19 cellular contexts compared by ENCODE assay signal in the genomic region with DNA sequence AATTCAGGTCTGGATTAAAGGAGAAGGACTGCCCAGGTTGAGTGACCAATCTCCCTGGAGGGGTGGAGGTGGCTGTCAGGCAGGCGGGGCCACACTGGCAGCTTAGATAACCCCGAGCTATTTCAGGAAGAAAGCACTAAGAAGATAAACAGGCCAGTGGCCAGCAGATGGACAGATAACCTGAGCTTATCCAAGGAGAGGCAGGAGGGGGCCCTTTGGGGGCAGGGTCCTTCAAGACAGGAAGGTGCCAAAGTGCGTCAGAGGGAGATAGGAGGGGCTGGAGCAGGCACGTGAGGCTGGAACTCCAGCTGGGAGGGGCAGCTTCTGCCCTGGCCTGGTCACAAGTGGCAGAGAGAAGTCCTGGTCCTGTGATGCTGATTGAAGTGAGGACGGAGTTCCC. TPM values are rescaled to one million over a fixed set of nuclear protein-coding genes. Genes with fewer than 3 reads are reported as not detected.
DNase-seq lines count a peak whose midpoint lies in the region; ATAC-seq and TF ChIP-seq lines count a peak whose summit lies in the region.
"Had no signal": no experiment of that assay in that cellular context is flagged by ENCODE, and none has a peak within 500 bp of the region (broad histone marks: within the 10 kb centered on the region; RNA-seq: fewer than 3 reads in every experiment).

No MANE protein-coding gene starts in this region.

- no peak overlapping the region for H3K4ac ChIP-seq in neuronal stem cell (ENCODE audit: low read length)

- H3K4me1 Mint-ChIP-seq in GM23338: peaks cover 18% of the 10 kb centered on the region
- H3K4me1 Mint-ChIP-seq in activated CD8-positive, alpha-beta T cell treated with anti-CD3 and anti-CD28 coated beads for 36 hours (ENCODE audit: low read depth): no peaks in the 10 kb centered on the region

- no peaks in the 10 kb centered on the region for H3K27me3 ChIP-seq in GM23338 (ENCODE audit: insufficient read depth)
- H3K27me3 ChIP-seq in WERI-Rb-1 (ENCODE audit: insufficient read depth, low read depth, severe bottlenecking): no peaks in the 10 kb centered on the region
- H3K27me3 ChIP-seq in heart left ventricle: no peaks in the 10 kb centered on the region
- H3K27me3 ChIP-seq in neuronal stem cell (ENCODE audit: control insufficient read depth in 3 of 3, insufficient read depth in 3 of 3, low read depth in 1 of 3, low read length in 3 of 3): peaks cover 0 to 6% (median 0%) of the 10 kb centered on the region in 3 experiments
- H3K27me3 ChIP-seq: vagina had no signal

- H3K9me3 ChIP-seq in WERI-Rb-1 (ENCODE audit: severe bottlenecking) (no peaks in the 10 kb centered on the region), heart left ventricle (no peaks in the 10 kb centered on the region), neuronal stem cell (replicated peaks in 1 of 2; ENCODE audit: control insufficient read depth in 2 of 2, insufficient read depth in 1 of 2, low read depth in 1 of 2, low read length in 2 of 2) (peaks cover 0 to 7% of the 10 kb centered on the region in 2 donors)
- H3K9me3 ChIP-seq: vagina had no signal

- no peaks in the 10 kb centered on the region for H4K20me1 ChIP-seq in GM23338 (replicated peaks; ENCODE audit: insufficient read depth)

- no peak overlapping the region for H3K27ac Mint-ChIP-seq in GM23338
- no peak overlapping the region for H3K27ac Mint-ChIP-seq in activated CD8-positive, alpha-beta T cell treated with anti-CD3 and anti-CD28 coated beads for 36 hours
- H3K27ac Mint-ChIP-seq: progenitor cell of endocrine pancreas; stimulated activated naive CD8-positive, alpha-beta T cell treated with anti-CD3 and anti-CD28 coated beads, Interleukin-15, Interleukin-2, amounts not matched to agents 100 ng/mL and 50 ng/mL, for 24 hours had no signal

- peaks cover 12% of the 10 kb centered on the region for H3K4me1 ChIP-seq in GM23338 (ENCODE audit: insufficient read depth)
- peaks cover 0 to 32% (median 21%) of the 10 kb centered on the region in 12 donors for H3K4me1 ChIP-seq in heart left ventricle
- peaks cover 19% of the 10 kb centered on the region in 2 donors for H3K4me1 ChIP-seq in neuronal stem cell (ENCODE audit: control insufficient read depth in 2 of 2, insufficient read depth in 1 of 2, low read depth in 1 of 2, low read length in 2 of 2)
- H3K4me1 ChIP-seq: vagina had no signal

- H2BK120ac ChIP-seq in neuronal stem cell (ENCODE audit: low read depth, low read length): no peak overlapping the region

- H2BK5ac ChIP-seq in neuronal stem cell (ENCODE audit: low read length): no peak overlapping the region

- H3K4me3 ChIP-seq in GM23338: no peak overlapping the region
- H3K4me3 ChIP-seq in WERI-Rb-1 (ENCODE audit: low read depth, low read length): peak overlapping the region; percentile 13; the same call in 1 of the 2 replicates
- H3K4me3 ChIP-seq in heart left ventricle: no peak overlapping the region
- no peak overlapping the region for H3K4me3 ChIP-seq in neuronal stem cell (ENCODE audit: low read length in 2 of 2)
- H3K4me3 ChIP-seq: vagina had no signal

- H3K36me3 Mint-ChIP-seq in GM23338 (ENCODE audit: low read depth): no peaks in the 10 kb centered on the region; the same call in 2 of the 3 replicates
- H3K36me3 Mint-ChIP-seq in activated CD8-positive, alpha-beta T cell treated with anti-CD3 and anti-CD28 coated beads for 36 hours (ENCODE audit: low read depth): no peaks in the 10 kb centered on the region

- H3K79me2 ChIP-seq in GM23338 (replicated peaks; ENCODE audit: insufficient read depth): no peaks in the 10 kb centered on the region

- no peaks in the 10 kb centered on the region for H3K9me2 ChIP-seq in GM23338 (ENCODE audit: insufficient read depth)

- H4K8ac ChIP-seq in neuronal stem cell (ENCODE audit: low read depth, low read length): no peak overlapping the region

- no peak for TF ChIP-seq POLR2A in heart left ventricle (IDR thresholded peaks at IDR 0.05)

- no peak for TF ChIP-seq CTCF in GM23338 (conservative IDR thresholded peaks at IDR 0.05; ENCODE audit: low read depth in 2 of 2)
- TF ChIP-seq CTCF in WERI-Rb-1 (IDR thresholded peaks at IDR 0.05; ENCODE audit: low read depth, low read length): no peak
- no peak for TF ChIP-seq CTCF in heart left ventricle (IDR thresholded peaks at IDR 0.05)
- TF ChIP-seq CTCF in activated CD8-positive, alpha-beta T cell treated with anti-CD3 and anti-CD28 coated beads for 36 hours (IDR thresholded peaks at IDR 0.05): no peak

- H2BK12ac ChIP-seq in neuronal stem cell (ENCODE audit: low read length): peak overlapping the region; percentile 33

- H2AK5ac ChIP-seq in neuronal stem cell (ENCODE audit: low read depth, low read length): peak overlapping the region; percentile 79

- H3K4me2 ChIP-seq in GM23338: no peak overlapping the region
- H3K4me2 ChIP-seq in neuronal stem cell (ENCODE audit: insufficient read depth, low read length, poor library complexity, severe bottlenecking): no peak overlapping the region

- H3K27ac ChIP-seq in GM23338 (ENCODE audit: low read depth) (no peak overlapping the region), WERI-Rb-1 (peak overlapping the region; percentile 80), heart left ventricle (peak overlapping the region in 7 of 12 donors; percentile 17 to 67 (median 44)), neuronal stem cell (replicated peaks; ENCODE audit: low read length) (no peak overlapping the region)
- H3K27ac ChIP-seq: vagina had no signal

- no peak overlapping the region for H3K23ac ChIP-seq in neuronal stem cell (ENCODE audit: low read depth, low read length, poor library complexity)

- POLR2A ChIA-PET in activated CD8-positive, alpha-beta T cell treated with anti-CD3 and anti-CD28 coated beads for 36 hours (lab: Charles Lee): no interaction called here

- no peak overlapping the region for H3K9ac ChIP-seq in neuronal stem cell (ENCODE audit: low read depth, low read length, poor library complexity)

- H3F3A ChIP-seq in GM23338 (replicated peaks; ENCODE audit: low read depth): no peaks in the 10 kb centered on the region

- ATAC-seq in GM23338: peak; percentile 18; the same call in 1 of the 3 replicates
- peak; percentile 33 to 75 (median 72) for ATAC-seq in heart left ventricle
- ATAC-seq in HG03354 (IDR thresholded peaks at IDR 0.05; ENCODE audit: poor library complexity, severe bottlenecking, unreplicated experiment): no peak
- no peak for ATAC-seq in activated CD8-positive, alpha-beta T cell treated with anti-CD3 and anti-CD28 coated beads for 36 hours
- ATAC-seq: activated CD4-positive, CD25-positive, alpha-beta regulatory T cell treated with anti-CD3 and anti-CD28 coated beads, Interleukin-2, amount 50 U/mL, for 24 hours had no signal

- no peak overlapping the region for H4K91ac ChIP-seq in neuronal stem cell (ENCODE audit: low read depth, low read length, poor library complexity)

- intact Hi-C loops in heart left ventricle (cut with DNase I): loop anchor here in 4 of 10 donors (2.0 to 10.0 kb wide), 4 partner anchors 35 to 81 kb away; no protein-coding TSS in a partner anchor
- intact Hi-C loops in activated CD8-positive, alpha-beta T cell treated with anti-CD3 and anti-CD28 coated beads for 36 hours (cut with micrococcal nuclease): no loop called here

- DNase-seq in GM23338 (ENCODE audit: low spot score) (no peak), WERI-Rb-1 (peak; percentile 97), heart left ventricle (peak in 4 of 5 donors; percentile 54 to 83 (median 58)), neuronal stem cell (ENCODE audit: low spot score) (no peak), NCI-H69 (lab: John Stamatoyannopoulos, UW) (no peak), SKM-1 (lab: John Stamatoyannopoulos, UW; ENCODE audit: unreplicated experiment) (no peak)
- DNase-seq in activated CD8-positive, alpha-beta T cell treated with anti-CD3 and anti-CD28 coated beads for 36 hours: no peak
- DNase-seq: activated gamma-delta T cell treated with Interleukin-2 at 50 U/mL for 16 hours; aorta; cortex of kidney; Kasumi-1; NCI-H1436 treated with DMSO at 0.1 percent for 48 hours; NCI-H446; stimulated activated CD4-positive, alpha-beta T cell treated with anti-CD3 and anti-CD28 coated beads, Interleukin-12 subunit alpha, Interleukin-12 subunit beta, amount 100 ng/mL, for 4 hours had no signal

- CTCF ChIA-PET in activated CD8-positive, alpha-beta T cell treated with anti-CD3 and anti-CD28 coated beads for 36 hours (lab: Charles Lee): no interaction called here

- no peaks in the 10 kb centered on the region; the same call in 2 of the 3 replicates for H3K9me3 Mint-ChIP-seq in GM23338
- H3K9me3 Mint-ChIP-seq in activated CD8-positive, alpha-beta T cell treated with anti-CD3 and anti-CD28 coated beads for 36 hours: no peaks in the 10 kb centered on the region
- H3K9me3 Mint-ChIP-seq: stimulated activated naive CD8-positive, alpha-beta T cell treated with anti-CD3 and anti-CD28 coated beads, Interleukin-15, Interleukin-2, amounts not matched to agents 100 ng/mL and 50 ng/mL, for 24 hours had no signal

- peaks cover 3% of the 10 kb centered on the region for H3K79me1 ChIP-seq in neuronal stem cell (ENCODE audit: low read depth, low read length)

- peak overlapping the region; percentile 47 for H3K14ac ChIP-seq in neuronal stem cell (ENCODE audit: low read length)

- peaks cover 7% of the 10 kb centered on the region for H3K27me3 Mint-ChIP-seq in GM23338 (ENCODE audit: insufficient read depth, low read depth, poor library complexity)
- peaks cover 2% of the 10 kb centered on the region for H3K27me3 Mint-ChIP-seq in activated CD8-positive, alpha-beta T cell treated with anti-CD3 and anti-CD28 coated beads for 36 hours
- H3K27me3 Mint-ChIP-seq: progenitor cell of endocrine pancreas; stimulated activated naive CD8-positive, alpha-beta T cell treated with anti-CD3 and anti-CD28 coated beads, Interleukin-15, Interleukin-2, amounts not matched to agents 100 ng/mL and 50 ng/mL, for 24 hours had no signal

- H2AFZ ChIP-seq in GM23338 (0 out of 2 replicates have a peak overlapping the region, but pooled peaks have one; percentile 14), neuronal stem cell (ENCODE audit: low read length) (peak overlapping the region; percentile 50)

- H3K18ac ChIP-seq in neuronal stem cell (ENCODE audit: low read length): peak overlapping the region; percentile 48

- H2BK15ac ChIP-seq in neuronal stem cell (ENCODE audit: low read length): peak overlapping the region; percentile 80

- no peak overlapping the region for H3K4me3 Mint-ChIP-seq in GM23338
- H3K4me3 Mint-ChIP-seq in activated CD8-positive, alpha-beta T cell treated with anti-CD3 and anti-CD28 coated beads for 36 hours: no peak overlapping the region
- H3K4me3 Mint-ChIP-seq: stimulated activated naive CD8-positive, alpha-beta T cell treated with anti-CD3 and anti-CD28 coated beads, Interleukin-15, Interleukin-2, amounts not matched to agents 100 ng/mL and 50 ng/mL, for 24 hours had no signal

- H3K36me3 ChIP-seq in GM23338 (ENCODE audit: insufficient read depth): no peaks in the 10 kb centered on the region
- H3K36me3 ChIP-seq in WERI-Rb-1: no peaks in the 10 kb centered on the region
- no peaks in the 10 kb centered on the region for H3K36me3 ChIP-seq in heart left ventricle
- H3K36me3 ChIP-seq in neuronal stem cell (replicated peaks in 1 of 2; ENCODE audit: control insufficient read depth in 2 of 2, insufficient read depth in 2 of 2, low read length in 2 of 2): no peaks in the 10 kb centered on the region
- H3K36me3 ChIP-seq: vagina had no signal

- 15 to 29% (median 17%) methylated on average over 5 of the region's 5 CpGs for WGBS in heart left ventricle, 4 donors
- WGBS in neuronal stem cell (ENCODE audit: extremely low coverage in 2 of 2, insufficient read length in 2 of 2, insufficient replicate concordance in 1 of 2), 2 donors: no CpG with 5 or more reads among the region's 5 CpGs

RNA-seq across cellular contexts. Expression of gene PODXL, which starts 29.8 kb away (rescaled TPM):
- total RNA-seq in GM23338 (2014; rRNA removed; shearing (Covaris generic)): 698 and 727 TPM in 2 replicates
- 215 and 220 TPM in 2 replicates for polyA plus RNA-seq in GM23338 (2016; fragmentation: Nextera tagmentation; extraction: Ambion mirVana)
- total RNA-seq in heart left ventricle: 100 to 1,000 TPM in 1 of 9 donors, 10 to 100 TPM in 8; 57.7 to 230 (median 75.1) TPM
- polyA plus RNA-seq in heart left ventricle: 10 to 100 TPM; 30.9 to 64.6 TPM
- polyA plus RNA-seq in neuronal stem cell (2013, experiment 1 of 2): 42.1 TPM
- 42.8 TPM for polyA plus RNA-seq in neuronal stem cell (2013, experiment 2 of 2)
- total RNA-seq in activated CD8-positive, alpha-beta T cell treated with anti-CD3 and anti-CD28 coated beads for 36 hours: under 1 TPM; 0.45 to 0.51 TPM

Comparison
In these comparisons a context has a peak if more than half of its experiments do, and no peak if none do; other contexts are left out.
1. ATAC-seq: peak in GM23338 (single experiment) and heart left ventricle (4 of 4); none in HG03354 (single experiment) and activated CD8-positive, alpha-beta T cell treated with anti-CD3 and anti-CD28 coated beads for 36 hours (single experiment).
2. DNase-seq: peak in WERI-Rb-1 (single experiment) and heart left ventricle (4 of 5); none in GM23338 (single experiment), neuronal stem cell (single experiment), NCI-H69 (single experiment), SKM-1 (single experiment) and activated CD8-positive, alpha-beta T cell treated with anti-CD3 and anti-CD28 coated beads for 36 hours (single experiment).
3. H3K27ac ChIP-seq: peak in WERI-Rb-1 (single experiment) and heart left ventricle (7 of 12); none in GM23338 (single experiment) and neuronal stem cell (single experiment).
4. RNA of gene PODXL, which starts 29.8 kb away (total RNA-seq): 698 to 727 TPM in GM23338 and 57.7 to 230 TPM in heart left ventricle; 0.45 to 0.51 TPM in activated CD8-positive, alpha-beta T cell treated with anti-CD3 and anti-CD28 coated beads for 36 hours; every median in the first group is over 10 times any median in the second.